ENCODE assay signal across 9 cellular contexts in genomic region chr18:49332679-49333078, GRCh38.
"Had no signal": no experiment of that assay in that cellular context is flagged by ENCODE, and none has a peak within 500 bp of the region (broad histone marks: within the 10 kb centered on the region; RNA-seq: fewer than 3 reads in every experiment).

No MANE protein-coding gene starts in this region.

- H3K36me3 ChIP-seq: HAP-1 had no signal

- DNase-seq: GM23248, GOT3, H7, H9, HCEC 1CT, HFFc6 had no signal

- H3K4me3 ChIP-seq: GM23248, GM23338, HAP-1 had no signal

- H3K27ac ChIP-seq: GM23248 had no signal

- ATAC-seq: GM23338, HCT116 had no signal

- H3K4me1 ChIP-seq: HAP-1 had no signal

- H3K9me3 ChIP-seq: HAP-1 had no signal
